Comparison of ENCODE assay signal across 16 cellular contexts in genomic region chr7:139697031-139697430, GRCh38.
A peak's percentile ranks its signal among the peaks of the same experiment; 100 is the strongest.
DNase-seq lines count a peak whose midpoint lies in the region; ATAC-seq and TF ChIP-seq lines count a peak whose summit lies in the region.
"Had no signal": no experiment of that assay in that cellular context is flagged by ENCODE, and none has a peak within 500 bp of the region (broad histone marks: within the 10 kb centered on the region; RNA-seq: fewer than 3 reads in every experiment).

No MANE protein-coding gene starts in this region.

- H2AFZ ChIP-seq in neural progenitor cell (replicated peaks) = no peak overlapping the region
- no peak overlapping the region for H2AFZ ChIP-seq in smooth muscle cell (ENCODE audit: low read depth)

- H3K4me3 ChIP-seq in neural progenitor cell (no peak overlapping the region), smooth muscle cell (no peak overlapping the region)
- H3K4me3 ChIP-seq: sigmoid colon had no signal

- H3K9me3 Mint-ChIP-seq in activated B cell treated with CpG ODN at 0.5 μM for 24 hours (no peaks in the 10 kb centered on the region), neural progenitor cell (no peaks in the 10 kb centered on the region)
- H3K9me3 Mint-ChIP-seq: CD8-positive, alpha-beta T cell; T-helper 1 cell treated with Interleukin-12 subunit alpha and Interleukin-12 subunit beta and Interleukin-4 antibody, amounts not matched to agents 30 μg/mL and 1 μg/mL, for 36 hours had no signal

- no peak for ATAC-seq in activated B cell treated with CpG ODN at 0.5 μM for 24 hours (ENCODE audit: low read depth)

- H3K27me3 ChIP-seq in neural progenitor cell = no peaks in the 10 kb centered on the region
- no peaks in the 10 kb centered on the region for H3K27me3 ChIP-seq in smooth muscle cell (ENCODE audit: low read depth)
- H3K27me3 ChIP-seq: brain microvascular endothelial cell, sigmoid colon had no signal

- CTCF ChIA-PET in activated B cell treated with CpG ODN at 0.5 μM for 24 hours (lab: Charles Lee) = no interaction called here

- no peak for TF ChIP-seq CTCF in activated B cell treated with CpG ODN at 0.5 μM for 24 hours (IDR thresholded peaks at IDR 0.05)
- TF ChIP-seq CTCF in neural progenitor cell (IDR thresholded peaks at IDR 0.05) = no peak
- TF ChIP-seq CTCF in smooth muscle cell (IDR thresholded peaks at IDR 0.05; ENCODE audit: borderline replicate concordance, insufficient read depth, poor library complexity, severe bottlenecking) = no peak

- H3K9ac ChIP-seq in neural progenitor cell = no peak overlapping the region
- H3K9ac ChIP-seq in smooth muscle cell (ENCODE audit: low read depth) = no peak overlapping the region

- POLR2A ChIA-PET in activated B cell treated with CpG ODN at 0.5 μM for 24 hours (lab: Charles Lee) = no interaction called here

- intact Hi-C loops in activated B cell treated with CpG ODN at 0.5 μM for 24 hours (cut with micrococcal nuclease) = loop anchor here (2.0 to 5.0 kb wide), 2 partner anchors 18 to 50 kb away; no protein-coding TSS in a partner anchor

- H3K36me3 ChIP-seq in neural progenitor cell = no peaks in the 10 kb centered on the region
- H3K36me3 ChIP-seq in smooth muscle cell (ENCODE audit: low read depth) = no peaks in the 10 kb centered on the region
- H3K36me3 ChIP-seq: sigmoid colon had no signal

- peak overlapping the region; percentile 3 for H3K27ac Mint-ChIP-seq in activated B cell treated with CpG ODN at 0.5 μM for 24 hours
- H3K27ac Mint-ChIP-seq in neural progenitor cell = peak overlapping the region; percentile 55
- H3K27ac Mint-ChIP-seq: T-helper 1 cell treated with Interleukin-12 subunit alpha and Interleukin-12 subunit beta and Interleukin-4 antibody, amounts not matched to agents 30 μg/mL and 1 μg/mL, for 36 hours had no signal

- no peaks in the 10 kb centered on the region for H3K9me3 ChIP-seq in neural progenitor cell (ENCODE audit: low read depth)
- H3K9me3 ChIP-seq in smooth muscle cell (replicated peaks; ENCODE audit: low read depth) = no peaks in the 10 kb centered on the region
- H3K9me3 ChIP-seq: sigmoid colon had no signal

- no peaks in the 10 kb centered on the region for H3K79me2 ChIP-seq in neural progenitor cell (ENCODE audit: low read depth)
- H3K79me2 ChIP-seq in smooth muscle cell (ENCODE audit: low read depth) = no peaks in the 10 kb centered on the region

- peaks cover 12% of the 10 kb centered on the region for H3K4me1 ChIP-seq in neural progenitor cell
- no peaks in the 10 kb centered on the region for H3K4me1 ChIP-seq in smooth muscle cell (ENCODE audit: low read depth)

- H3K36me3 Mint-ChIP-seq in activated B cell treated with CpG ODN at 0.5 μM for 24 hours (ENCODE audit: low read depth) (peaks cover 14% of the 10 kb centered on the region), neural progenitor cell (peaks cover 16% of the 10 kb centered on the region)

- DNase-seq in DMS53 (lab: John Stamatoyannopoulos, UW) (peak; percentile 88), NCI-H2029 (lab: John Stamatoyannopoulos, UW) (peak; percentile 70), activated B cell treated with CpG ODN at 0.5 μM for 24 hours (no peak), neural progenitor cell (ENCODE audit: low spot score) (no peak), smooth muscle cell (lab: John Stamatoyannopoulos, UW; ENCODE audit: unreplicated experiment) (no peak), dermis blood vessel endothelial cell (no peak), AG08395 (ENCODE audit: low spot score) (no peak), iPS-NIHi11 (ENCODE audit: low spot score) (no peak)
- DNase-seq: activated CD4-positive, alpha-beta T cell treated with anti-CD3 and anti-CD28 coated beads for 4 hours; activated effector memory CD4-positive, alpha-beta T cell treated with Interleukin-2 at 50 U/mL for 16 hours; brain microvascular endothelial cell; CD8-positive, alpha-beta T cell; kidney; sigmoid colon; substantia nigra had no signal

- H4K20me1 ChIP-seq in neural progenitor cell (ENCODE audit: low read depth) (peaks cover 49% of the 10 kb centered on the region), smooth muscle cell (ENCODE audit: low read depth) (peaks cover 82% of the 10 kb centered on the region)

- H3K4me3 Mint-ChIP-seq in activated B cell treated with CpG ODN at 0.5 μM for 24 hours (no peak overlapping the region), neural progenitor cell (no peak overlapping the region)
- H3K4me3 Mint-ChIP-seq: CD8-positive, alpha-beta T cell; T-helper 1 cell treated with Interleukin-12 subunit alpha and Interleukin-12 subunit beta and Interleukin-4 antibody, amounts not matched to agents 30 μg/mL and 1 μg/mL, for 36 hours had no signal

- WGBS in smooth muscle cell (ENCODE audit: low lambda C conversion rate) = 95% methylated on average over 8 of the region's 8 CpGs

- H3K27ac ChIP-seq in neural progenitor cell (no peak overlapping the region), smooth muscle cell (ENCODE audit: low read depth) (no peak overlapping the region)
- H3K27ac ChIP-seq: brain microvascular endothelial cell, sigmoid colon had no signal

- H3K27me3 Mint-ChIP-seq in activated B cell treated with CpG ODN at 0.5 μM for 24 hours (no peaks in the 10 kb centered on the region), neural progenitor cell (ENCODE audit: insufficient read depth, low read depth) (no peaks in the 10 kb centered on the region)

- H3F3A ChIP-seq in neural progenitor cell (ENCODE audit: low read depth) (peaks cover 10% of the 10 kb centered on the region), smooth muscle cell (ENCODE audit: low read depth) (no peaks in the 10 kb centered on the region)

- H3K4me2 ChIP-seq in neural progenitor cell (no peak overlapping the region), smooth muscle cell (no peak overlapping the region)

- H3K4me1 Mint-ChIP-seq in activated B cell treated with CpG ODN at 0.5 μM for 24 hours (peaks cover 57% of the 10 kb centered on the region), neural progenitor cell (peaks cover 29% of the 10 kb centered on the region)

Comparison
In these comparisons a context has a peak if more than half of its experiments do, and no peak if none do; other contexts are left out.
1. DNase-seq: peak in DMS53 (single experiment) and NCI-H2029 (single experiment); none in activated B cell treated with CpG ODN at 0.5 μM for 24 hours (single experiment), neural progenitor cell (single experiment), smooth muscle cell (single experiment), dermis blood vessel endothelial cell (single experiment), AG08395 (single experiment) and iPS-NIHi11 (single experiment).